7 cellular contexts compared by ENCODE assay signal in genomic region chr6:107657755-107658461, GRCh38.
DNase-seq lines count a peak whose midpoint lies in the region; ATAC-seq and TF ChIP-seq lines count a peak whose summit lies in the region.

No MANE protein-coding gene starts in this region.

- ATAC-seq in GM18858 (IDR thresholded peaks at IDR 0.05; ENCODE audit: unreplicated experiment) (peak; percentile 89), HG02840 (IDR thresholded peaks at IDR 0.05; ENCODE audit: low FRiP score, unreplicated experiment) (peak; percentile 86)

- peak overlapping the region; percentile 25 for H3K4me3 ChIP-seq in fibroblast of villous mesenchyme (ENCODE audit: low read depth, low read length)

- peak; percentile 29 for TF ChIP-seq CTCF in fibroblast of villous mesenchyme (IDR thresholded peaks at IDR 0.05; ENCODE audit: insufficient read depth, low read depth, low read length)

- DNase-seq in NCI-H2196 treated with DMSO at 0.1 percent for 48 hours (lab: John Stamatoyannopoulos, UW; ENCODE audit: unreplicated experiment) (peak; percentile 89), fibroblast of villous mesenchyme (ENCODE audit: low read depth) (peak; percentile 53), smooth muscle cell of the brain vasculature (ENCODE audit: low read depth, low spot score) (peak; percentile 84), NCI-H526 treated with DMSO at 0.1 percent for 48 hours (lab: John Stamatoyannopoulos, UW) (no peak)
- peak; percentile 74 for DNase-seq in activated CD8-positive, alpha-beta memory T cell treated with anti-CD3 and anti-CD28 coated beads for 24 hours
